In genomic region chr20:48339147-48339985, GRCh38 we compare ENCODE assay signal across 10 cellular contexts.
DNase-seq lines count a peak whose midpoint lies in the region; ATAC-seq, FAIRE-seq and TF ChIP-seq lines count a peak whose summit lies in the region.
"Had no signal": no experiment of that assay in that cellular context is flagged by ENCODE, and none has a peak within 500 bp of the region (broad histone marks: within the 10 kb centered on the region; RNA-seq: fewer than 3 reads in every experiment).

No MANE protein-coding gene starts in this region.

- H3K27me3 ChIP-seq in heart left ventricle (peaks cover 0 to 11% (median 0%) of the 10 kb centered on the region in 9 donors), RWPE2 (ENCODE audit: insufficient read depth, poor library complexity, severe bottlenecking) (no peaks in the 10 kb centered on the region), right cardiac atrium (ENCODE audit: control insufficient read depth, insufficient read depth) (no peaks in the 10 kb centered on the region), WERI-Rb-1 (ENCODE audit: insufficient read depth, low read depth, severe bottlenecking) (no peaks in the 10 kb centered on the region), H7 (ENCODE audit: control insufficient read depth, insufficient read depth, low read length) (no peaks in the 10 kb centered on the region)

- no peak overlapping the region for H3K4me3 ChIP-seq in heart left ventricle
- H3K4me3 ChIP-seq in RWPE2 (ENCODE audit: severe bottlenecking) = no peak overlapping the region
- no peak overlapping the region for H3K4me3 ChIP-seq in right cardiac atrium (ENCODE audit: low read length)
- H3K4me3 ChIP-seq in WERI-Rb-1 (ENCODE audit: low read depth, low read length) = no peak overlapping the region
- H3K4me3 ChIP-seq in H7 (ENCODE audit: insufficient read depth, low read depth, low read length) = no peak overlapping the region

- H3K27ac ChIP-seq in heart left ventricle (peak overlapping the region in 1 of 12 donors; percentile 43), RWPE2 (ENCODE audit: poor library complexity, severe bottlenecking) (no peak overlapping the region), right cardiac atrium (ENCODE audit: low read length) (no peak overlapping the region), WERI-Rb-1 (no peak overlapping the region)
- H3K27ac ChIP-seq: KMS-11 had no signal

- TF ChIP-seq POLR2A in heart left ventricle (IDR thresholded peaks at IDR 0.05) = no peak

- FAIRE-seq in urothelium cell line (lab: Jason Lieb, UNC) = peak; percentile 98

- H3K4me1 ChIP-seq in heart left ventricle = peaks cover 0 to 5% (median 0%) of the 10 kb centered on the region in 12 donors
- peaks cover 5% of the 10 kb centered on the region for H3K4me1 ChIP-seq in RWPE2 (ENCODE audit: insufficient read depth, poor library complexity, severe bottlenecking)
- H3K4me1 ChIP-seq in right cardiac atrium (ENCODE audit: control insufficient read depth, insufficient read depth, low read length) = no peaks in the 10 kb centered on the region

- H3K9me3 ChIP-seq in heart left ventricle (peaks cover 0 to 3% (median 0%) of the 10 kb centered on the region in 12 donors), RWPE2 (ENCODE audit: severe bottlenecking) (no peaks in the 10 kb centered on the region), right cardiac atrium (ENCODE audit: control insufficient read depth, low read length) (no peaks in the 10 kb centered on the region), WERI-Rb-1 (ENCODE audit: severe bottlenecking) (no peaks in the 10 kb centered on the region)

- TF ChIP-seq CTCF in heart left ventricle (IDR thresholded peaks at IDR 0.05) (no peak), RWPE2 (IDR thresholded peaks at IDR 0.05; ENCODE audit: poor library complexity, severe bottlenecking) (no peak), WERI-Rb-1 (IDR thresholded peaks at IDR 0.05; ENCODE audit: low read depth, low read length) (no peak)

- intact Hi-C loops in heart left ventricle (cut with DNase I) = no loop called here
- intact Hi-C loops in Right ventricle myocardium inferior (cut with DNase I) = no loop called here
- intact Hi-C loops in right cardiac atrium (cut with DNase I) = no loop called here

- H3K36me3 ChIP-seq in heart left ventricle (no peaks in the 10 kb centered on the region), RWPE2 (ENCODE audit: low read depth) (no peaks in the 10 kb centered on the region), WERI-Rb-1 (no peaks in the 10 kb centered on the region), H7 (replicated peaks; ENCODE audit: control insufficient read depth, insufficient read depth, low read length) (no peaks in the 10 kb centered on the region)

- DNase-seq in heart left ventricle (no peak), Right ventricle myocardium inferior (ENCODE audit: missing footprints) (no peak), RWPE2 (ENCODE audit: low spot score) (no peak), right cardiac atrium (peak in 1 of 3 donors; percentile 61), urothelium cell line (ENCODE audit: low spot score) (peak; percentile 91), WERI-Rb-1 (no peak), H7 (no peak)
- DNase-seq: activated CD4-positive, alpha-beta T cell treated with anti-CD3 and anti-CD28 coated beads for 48 hours had no signal

- 67 to 78% (median 70%) methylated on average over 12 to 13 of the region's 13 CpGs for WGBS in heart left ventricle, 4 donors
- 57% methylated on average over 13 of the region's 13 CpGs for WGBS in right cardiac atrium

- ATAC-seq in heart left ventricle (peak in 3 of 4 donors; percentile 45 to 67 (median 52)), Right ventricle myocardium inferior (no peak), RWPE2 (ENCODE audit: low read depth) (peak; percentile 85), right cardiac atrium (peak; percentile 52 to 70), HG03025 (IDR thresholded peaks at IDR 0.05; ENCODE audit: low FRiP score, unreplicated experiment) (no peak)

Comparison
In these comparisons a context has a peak if more than half of its experiments do, and no peak if none do; other contexts are left out.
1. ATAC-seq: peak in heart left ventricle (3 of 4), RWPE2 (single experiment) and right cardiac atrium (2 of 2); none in Right ventricle myocardium inferior (single experiment) and HG03025 (single experiment).